In genomic region chr16:20760346-20760745, GRCh38 we compare ENCODE assay signal across 1 cellular context.
TF ChIP-seq lines count a peak whose summit lies in the region.

No MANE protein-coding gene starts in this region.

TF ChIP-seq in K562, 482 proteins besides CTCF, POLR2A, EP300 and RAD21 (continued from another document and continues in another):
- TF ChIP-seq, protein P1, sequence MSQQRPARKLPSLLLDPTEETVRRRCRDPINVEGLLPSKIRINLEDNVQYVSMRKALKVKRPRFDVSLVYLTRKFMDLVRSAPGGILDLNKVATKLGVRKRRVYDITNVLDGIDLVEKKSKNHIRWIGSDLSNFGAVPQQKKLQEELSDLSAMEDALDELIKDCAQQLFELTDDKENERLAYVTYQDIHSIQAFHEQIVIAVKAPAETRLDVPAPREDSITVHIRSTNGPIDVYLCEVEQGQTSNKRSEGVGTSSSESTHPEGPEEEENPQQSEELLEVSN (IDR thresholded peaks at IDR 0.05; ENCODE audit: borderline replicate concordance in 1 of 2, extremely low read depth in 1 of 2, insufficient read depth in 1 of 2, insufficient read length in 1 of 2, low read depth in 1 of 2, low read length in 1 of 2, poor library complexity in 1 of 2, severe bottlenecking in 1 of 2) = no peak
- no peak for TF ChIP-seq ZNF282 (CRISPR knock-in tag; IDR thresholded peaks at IDR 0.05)
- no peak for TF ChIP-seq ZNF586 (CRISPR knock-in tag; conservative IDR thresholded peaks at IDR 0.05)
- TF ChIP-seq POLR2G (IDR thresholded peaks at IDR 0.05; ENCODE audit: low read depth, low read length) = no peak
- no peak for TF ChIP-seq ZNF77 (CRISPR knock-in tag; IDR thresholded peaks at IDR 0.05)
- TF ChIP-seq CUX1 (CRISPR knock-in tag; IDR thresholded peaks at IDR 0.05) = no peak
- TF ChIP-seq, protein P2, sequence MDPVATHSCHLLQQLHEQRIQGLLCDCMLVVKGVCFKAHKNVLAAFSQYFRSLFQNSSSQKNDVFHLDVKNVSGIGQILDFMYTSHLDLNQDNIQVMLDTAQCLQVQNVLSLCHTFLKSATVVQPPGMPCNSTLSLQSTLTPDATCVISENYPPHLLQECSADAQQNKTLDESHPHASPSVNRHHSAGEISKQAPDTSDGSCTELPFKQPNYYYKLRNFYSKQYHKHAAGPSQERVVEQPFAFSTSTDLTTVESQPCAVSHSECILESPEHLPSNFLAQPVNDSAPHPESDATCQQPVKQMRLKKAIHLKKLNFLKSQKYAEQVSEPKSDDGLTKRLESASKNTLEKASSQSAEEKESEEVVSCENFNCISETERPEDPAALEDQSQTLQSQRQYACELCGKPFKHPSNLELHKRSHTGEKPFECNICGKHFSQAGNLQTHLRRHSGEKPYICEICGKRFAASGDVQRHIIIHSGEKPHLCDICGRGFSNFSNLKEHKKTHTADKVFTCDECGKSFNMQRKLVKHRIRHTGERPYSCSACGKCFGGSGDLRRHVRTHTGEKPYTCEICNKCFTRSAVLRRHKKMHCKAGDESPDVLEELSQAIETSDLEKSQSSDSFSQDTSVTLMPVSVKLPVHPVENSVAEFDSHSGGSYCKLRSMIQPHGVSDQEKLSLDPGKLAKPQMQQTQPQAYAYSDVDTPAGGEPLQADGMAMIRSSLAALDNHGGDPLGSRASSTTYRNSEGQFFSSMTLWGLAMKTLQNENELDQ (CRISPR knock-in tag; IDR thresholded peaks at IDR 0.05; ENCODE audit: borderline replicate concordance) = no peak
- no peak for TF ChIP-seq TBP (optimal IDR thresholded peaks at IDR 0.05; ENCODE audit: low read depth, low read length)
- TF ChIP-seq ARID3B (CRISPR knock-in tag; IDR thresholded peaks at IDR 0.05; ENCODE audit: borderline replicate concordance) = no peak
- TF ChIP-seq, protein P3, sequence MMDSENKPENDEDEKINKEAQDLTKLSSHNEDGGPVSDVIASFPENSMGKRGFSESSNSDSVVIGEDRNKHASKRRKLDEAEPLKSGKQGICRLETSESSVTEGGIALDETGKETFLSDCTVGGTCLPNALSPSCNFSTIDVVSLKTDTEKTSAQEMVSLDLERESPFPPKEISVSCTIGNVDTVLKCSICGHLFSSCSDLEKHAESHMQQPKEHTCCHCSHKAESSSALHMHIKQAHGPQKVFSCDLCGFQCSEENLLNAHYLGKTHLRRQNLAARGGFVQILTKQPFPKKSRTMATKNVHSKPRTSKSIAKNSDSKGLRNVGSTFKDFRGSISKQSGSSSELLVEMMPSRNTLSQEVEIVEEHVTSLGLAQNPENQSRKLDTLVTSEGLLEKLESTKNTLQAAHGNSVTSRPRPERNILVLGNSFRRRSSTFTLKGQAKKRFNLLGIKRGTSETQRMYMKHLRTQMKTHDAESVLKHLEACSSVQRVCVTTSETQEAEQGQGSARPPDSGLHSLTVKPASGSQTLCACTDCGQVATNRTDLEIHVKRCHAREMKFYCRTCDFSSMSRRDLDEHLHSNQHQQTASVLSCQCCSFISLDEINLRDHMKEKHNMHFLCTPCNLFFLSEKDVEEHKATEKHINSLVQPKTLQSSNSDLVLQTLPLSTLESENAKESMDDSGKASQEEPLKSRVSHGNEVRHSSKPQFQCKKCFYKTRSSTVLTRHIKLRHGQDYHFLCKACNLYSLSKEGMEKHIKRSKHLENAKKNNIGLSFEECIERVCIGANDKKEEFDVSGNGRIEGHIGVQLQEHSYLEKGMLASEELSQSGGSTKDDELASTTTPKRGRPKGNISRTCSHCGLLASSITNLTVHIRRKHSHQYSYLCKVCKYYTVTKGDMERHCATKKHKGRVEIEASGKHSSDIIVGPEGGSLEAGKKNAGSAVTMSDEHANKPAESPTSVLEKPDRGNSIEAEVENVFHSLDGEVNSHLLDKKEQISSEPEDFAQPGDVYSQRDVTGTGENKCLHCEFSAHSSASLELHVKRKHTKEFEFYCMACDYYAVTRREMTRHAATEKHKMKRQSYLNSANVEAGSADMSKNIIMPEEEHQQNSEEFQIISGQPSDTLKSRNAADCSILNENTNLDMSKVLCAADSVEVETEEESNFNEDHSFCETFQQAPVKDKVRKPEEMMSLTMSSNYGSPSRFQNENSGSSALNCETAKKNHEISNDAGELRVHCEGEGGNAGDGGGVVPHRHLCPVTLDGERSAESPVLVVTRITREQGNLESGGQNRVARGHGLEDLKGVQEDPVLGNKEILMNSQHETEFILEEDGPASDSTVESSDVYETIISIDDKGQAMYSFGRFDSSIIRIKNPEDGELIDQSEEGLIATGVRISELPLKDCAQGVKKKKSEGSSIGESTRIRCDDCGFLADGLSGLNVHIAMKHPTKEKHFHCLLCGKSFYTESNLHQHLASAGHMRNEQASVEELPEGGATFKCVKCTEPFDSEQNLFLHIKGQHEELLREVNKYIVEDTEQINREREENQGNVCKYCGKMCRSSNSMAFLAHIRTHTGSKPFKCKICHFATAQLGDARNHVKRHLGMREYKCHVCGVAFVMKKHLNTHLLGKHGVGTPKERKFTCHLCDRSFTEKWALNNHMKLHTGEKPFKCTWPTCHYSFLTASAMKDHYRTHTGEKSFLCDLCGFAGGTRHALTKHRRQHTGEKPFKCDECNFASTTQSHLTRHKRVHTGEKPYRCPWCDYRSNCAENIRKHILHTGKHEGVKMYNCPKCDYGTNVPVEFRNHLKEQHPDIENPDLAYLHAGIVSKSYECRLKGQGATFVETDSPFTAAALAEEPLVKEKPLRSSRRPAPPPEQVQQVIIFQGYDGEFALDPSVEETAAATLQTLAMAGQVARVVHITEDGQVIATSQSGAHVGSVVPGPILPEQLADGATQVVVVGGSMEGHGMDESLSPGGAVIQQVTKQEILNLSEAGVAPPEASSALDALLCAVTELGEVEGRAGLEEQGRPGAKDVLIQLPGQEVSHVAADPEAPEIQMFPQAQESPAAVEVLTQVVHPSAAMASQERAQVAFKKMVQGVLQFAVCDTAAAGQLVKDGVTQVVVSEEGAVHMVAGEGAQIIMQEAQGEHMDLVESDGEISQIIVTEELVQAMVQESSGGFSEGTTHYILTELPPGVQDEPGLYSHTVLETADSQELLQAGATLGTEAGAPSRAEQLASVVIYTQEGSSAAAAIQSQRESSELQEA (IDR thresholded peaks at IDR 0.05; ENCODE audit: low read depth) = no peak
- no peak for TF ChIP-seq MLX (CRISPR knock-in tag; conservative IDR thresholded peaks at IDR 0.05)
- TF ChIP-seq ZNF12 (CRISPR knock-in tag; IDR thresholded peaks at IDR 0.05) = no peak
- TF ChIP-seq IRF1 (CRISPR knock-in tag; IDR thresholded peaks at IDR 0.05; ENCODE audit: borderline replicate concordance) = no peak
- TF ChIP-seq TFAP4 (CRISPR knock-in tag; IDR thresholded peaks at IDR 0.05; ENCODE audit: borderline replicate concordance) = no peak
- TF ChIP-seq, protein P4, sequence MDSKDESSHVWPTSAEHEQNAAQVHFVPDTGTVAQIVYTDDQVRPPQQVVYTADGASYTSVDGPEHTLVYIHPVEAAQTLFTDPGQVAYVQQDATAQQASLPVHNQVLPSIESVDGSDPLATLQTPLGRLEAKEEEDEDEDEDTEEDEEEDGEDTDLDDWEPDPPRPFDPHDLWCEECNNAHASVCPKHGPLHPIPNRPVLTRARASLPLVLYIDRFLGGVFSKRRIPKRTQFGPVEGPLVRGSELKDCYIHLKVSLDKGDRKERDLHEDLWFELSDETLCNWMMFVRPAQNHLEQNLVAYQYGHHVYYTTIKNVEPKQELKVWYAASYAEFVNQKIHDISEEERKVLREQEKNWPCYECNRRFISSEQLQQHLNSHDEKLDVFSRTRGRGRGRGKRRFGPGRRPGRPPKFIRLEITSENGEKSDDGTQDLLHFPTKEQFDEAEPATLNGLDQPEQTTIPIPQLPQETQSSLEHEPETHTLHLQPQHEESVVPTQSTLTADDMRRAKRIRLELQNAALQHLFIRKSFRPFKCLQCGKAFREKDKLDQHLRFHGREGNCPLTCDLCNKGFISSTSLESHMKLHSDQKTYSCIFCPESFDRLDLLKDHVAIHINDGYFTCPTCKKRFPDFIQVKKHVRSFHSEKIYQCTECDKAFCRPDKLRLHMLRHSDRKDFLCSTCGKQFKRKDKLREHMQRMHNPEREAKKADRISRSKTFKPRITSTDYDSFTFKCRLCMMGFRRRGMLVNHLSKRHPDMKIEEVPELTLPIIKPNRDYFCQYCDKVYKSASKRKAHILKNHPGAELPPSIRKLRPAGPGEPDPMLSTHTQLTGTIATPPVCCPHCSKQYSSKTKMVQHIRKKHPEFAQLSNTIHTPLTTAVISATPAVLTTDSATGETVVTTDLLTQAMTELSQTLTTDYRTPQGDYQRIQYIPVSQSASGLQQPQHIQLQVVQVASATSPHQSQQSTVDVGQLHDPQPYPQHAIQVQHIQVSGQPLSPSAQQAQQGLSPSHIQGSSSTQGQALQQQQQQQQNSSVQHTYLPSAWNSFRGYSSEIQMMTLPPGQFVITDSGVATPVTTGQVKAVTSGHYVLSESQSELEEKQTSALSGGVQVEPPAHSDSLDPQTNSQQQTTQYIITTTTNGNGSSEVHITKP (IDR thresholded peaks at IDR 0.05; ENCODE audit: partially characterized antibody) = no peak
- no peak for TF ChIP-seq RBM22 (IDR thresholded peaks at IDR 0.05; ENCODE audit: low read depth, low read length, poor library complexity, severe bottlenecking)
- TF ChIP-seq, protein P5, sequence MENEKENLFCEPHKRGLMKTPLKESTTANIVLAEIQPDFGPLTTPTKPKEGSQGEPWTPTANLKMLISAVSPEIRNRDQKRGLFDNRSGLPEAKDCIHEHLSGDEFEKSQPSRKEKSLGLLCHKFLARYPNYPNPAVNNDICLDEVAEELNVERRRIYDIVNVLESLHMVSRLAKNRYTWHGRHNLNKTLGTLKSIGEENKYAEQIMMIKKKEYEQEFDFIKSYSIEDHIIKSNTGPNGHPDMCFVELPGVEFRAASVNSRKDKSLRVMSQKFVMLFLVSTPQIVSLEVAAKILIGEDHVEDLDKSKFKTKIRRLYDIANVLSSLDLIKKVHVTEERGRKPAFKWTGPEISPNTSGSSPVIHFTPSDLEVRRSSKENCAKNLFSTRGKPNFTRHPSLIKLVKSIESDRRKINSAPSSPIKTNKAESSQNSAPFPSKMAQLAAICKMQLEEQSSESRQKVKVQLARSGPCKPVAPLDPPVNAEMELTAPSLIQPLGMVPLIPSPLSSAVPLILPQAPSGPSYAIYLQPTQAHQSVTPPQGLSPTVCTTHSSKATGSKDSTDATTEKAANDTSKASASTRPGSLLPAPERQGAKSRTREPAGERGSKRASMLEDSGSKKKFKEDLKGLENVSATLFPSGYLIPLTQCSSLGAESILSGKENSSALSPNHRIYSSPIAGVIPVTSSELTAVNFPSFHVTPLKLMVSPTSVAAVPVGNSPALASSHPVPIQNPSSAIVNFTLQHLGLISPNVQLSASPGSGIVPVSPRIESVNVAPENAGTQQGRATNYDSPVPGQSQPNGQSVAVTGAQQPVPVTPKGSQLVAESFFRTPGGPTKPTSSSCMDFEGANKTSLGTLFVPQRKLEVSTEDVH (IDR thresholded peaks at IDR 0.05; ENCODE audit: low read depth, partially characterized antibody) = no peak
- no peak for TF ChIP-seq ZNF584 (CRISPR knock-in tag; IDR thresholded peaks at IDR 0.05; ENCODE audit: low read depth)
- TF ChIP-seq HOXB6 (CRISPR knock-in tag; IDR thresholded peaks at IDR 0.05; ENCODE audit: borderline replicate concordance) = no peak
